Comparison of ENCODE assay signal across 20 cellular contexts in genomic region chr1:23427550-23427949, GRCh38.
"Had no signal": no experiment of that assay in that cellular context is flagged by ENCODE, and none has a peak within 500 bp of the region (broad histone marks: within the 10 kb centered on the region; RNA-seq: fewer than 3 reads in every experiment).

No MANE protein-coding gene starts in this region.

- H3K9ac ChIP-seq: KMS-11 had no signal

- H3K4me2 ChIP-seq: KMS-11 had no signal

- ATAC-seq: HepG2 had no signal

- FAIRE-seq: HepG2, K562, RCC 7860 had no signal

- DNase-seq: IMR-90, Kasumi-1, MM.1S, NCI-H1092 treated with DMSO at 0.1 percent for 48 hours, NCI-H1436, NCI-H187, NCI-H2029, NCI-H2081 treated with DMSO at 0.1 percent for 48 hours, NCI-H2171, NCI-H226, NCI-H446, NCI-H510A, NCI-H524 treated with DMSO at 0.1 percent for 48 hours, NCI-H69, NCI-H774, SHP77 had no signal

- H3K27ac ChIP-seq: KMS-11 had no signal

- H3K4me3 ChIP-seq: K562 had no signal
